Comparison of ENCODE assay signal across 9 cellular contexts in genomic region chr2:120014231-120014990, GRCh38. TPM values are rescaled to one million over a fixed set of nuclear protein-coding genes. Genes with fewer than 3 reads are reported as not detected.
DNase-seq lines count a peak whose midpoint lies in the region; ATAC-seq and TF ChIP-seq lines count a peak whose summit lies in the region.
"Had no signal": no experiment of that assay in that cellular context is flagged by ENCODE, and none has a peak within 500 bp of the region (broad histone marks: within the 10 kb centered on the region; RNA-seq: fewer than 3 reads in every experiment).

No MANE protein-coding gene starts in this region.

- H3K4me3 ChIP-seq in endodermal cell (ENCODE audit: low read length), result peak overlapping the region; percentile 98

- peak; percentile 63 for DNase-seq in DMS 273 treated with DMSO at 0.1 percent for 48 hours (lab: John Stamatoyannopoulos, UW)
- DNase-seq in NCI-H446 (lab: John Stamatoyannopoulos, UW), result peak; percentile 20 to 72
- no peak for DNase-seq in endodermal cell
- no peak for DNase-seq in nephron progenitor cell
- DNase-seq: NCI-H1436 had no signal

- no peaks in the 10 kb centered on the region for H3K9me3 ChIP-seq in endodermal cell (ENCODE audit: control insufficient read depth, low read length)

- H3K27me3 ChIP-seq in endodermal cell (ENCODE audit: control insufficient read depth, insufficient read depth, low read length, poor library complexity, severe bottlenecking), result peaks cover 7% of the 10 kb centered on the region

- peaks cover 4% of the 10 kb centered on the region for H3K9me3 Mint-ChIP-seq in endodermal cell
- H3K9me3 Mint-ChIP-seq in nephron progenitor cell, result peaks cover 9% of the 10 kb centered on the region

- ATAC-seq in GM21529 (IDR thresholded peaks at IDR 0.05; ENCODE audit: unreplicated experiment) (no peak), HG02970 (IDR thresholded peaks at IDR 0.05; ENCODE audit: low FRiP score, unreplicated experiment) (no peak), HG02610 (IDR thresholded peaks at IDR 0.05; ENCODE audit: unreplicated experiment) (no peak), HG02678 (IDR thresholded peaks at IDR 0.05; ENCODE audit: unreplicated experiment) (no peak)

- H3K27ac Mint-ChIP-seq in endodermal cell, result no peak overlapping the region
- peak overlapping the region; percentile 1 for H3K27ac Mint-ChIP-seq in nephron progenitor cell

- peak overlapping the region; percentile 84 for H3K4me3 Mint-ChIP-seq in endodermal cell
- peak overlapping the region; percentile 92 for H3K4me3 Mint-ChIP-seq in nephron progenitor cell

- no peaks in the 10 kb centered on the region for H3K4me1 ChIP-seq in endodermal cell (ENCODE audit: control insufficient read depth, insufficient read depth, low read length)

- WGBS in endodermal cell (ENCODE audit: insufficient coverage in 1 of 2, insufficient read length in 1 of 2), 2 experiments, result 83 to 94% methylated on average over 3 to 7 of the region's 8 CpGs

- peaks cover 17% of the 10 kb centered on the region for H3K36me3 Mint-ChIP-seq in endodermal cell (ENCODE audit: low read depth)
- peaks cover 39% of the 10 kb centered on the region for H3K36me3 Mint-ChIP-seq in nephron progenitor cell (ENCODE audit: low read depth)

- no peak overlapping the region for H3K27ac ChIP-seq in endodermal cell (ENCODE audit: low read depth, low read length)

- H3K4me1 Mint-ChIP-seq in endodermal cell (peaks cover 17% of the 10 kb centered on the region), nephron progenitor cell (peaks cover 33% of the 10 kb centered on the region)

- peaks cover 10% of the 10 kb centered on the region for H3K36me3 ChIP-seq in endodermal cell (ENCODE audit: control insufficient read depth, insufficient read depth, low read length)

- H3K27me3 Mint-ChIP-seq in endodermal cell (ENCODE audit: insufficient read depth) (peaks cover 9% of the 10 kb centered on the region), nephron progenitor cell (ENCODE audit: low read depth, poor library complexity) (no peaks in the 10 kb centered on the region)

- peak overlapping the region; percentile 91 for H3K9ac ChIP-seq in endodermal cell (ENCODE audit: extremely low read depth, low read length, poor library complexity, severe bottlenecking)

- no peak for TF ChIP-seq CTCF in endodermal cell (conservative IDR thresholded peaks at IDR 0.05)
- TF ChIP-seq CTCF in nephron progenitor cell (IDR thresholded peaks at IDR 0.05), result no peak

RNA-seq across cellular contexts. Expression of gene EPB41L5, which starts 1.5 kb away (rescaled TPM):
- 10 to 100 TPM; 44.9 to 51.0 TPM for total RNA-seq in endodermal cell
- 30.2 TPM for polyA plus RNA-seq in endodermal cell (2013, experiment 1 of 2)
- polyA plus RNA-seq in endodermal cell (2013, experiment 2 of 2), result 32.9 TPM

Comparison
In these comparisons a context has a peak if more than half of its experiments do, and no peak if none do; other contexts are left out.
1. DNase-seq: peak in DMS 273 treated with DMSO at 0.1 percent for 48 hours (single experiment) and NCI-H446 (2 of 2); none in endodermal cell (single experiment) and nephron progenitor cell (single experiment).